ENCODE assay signal across 30 cellular contexts in the genomic region with DNA sequence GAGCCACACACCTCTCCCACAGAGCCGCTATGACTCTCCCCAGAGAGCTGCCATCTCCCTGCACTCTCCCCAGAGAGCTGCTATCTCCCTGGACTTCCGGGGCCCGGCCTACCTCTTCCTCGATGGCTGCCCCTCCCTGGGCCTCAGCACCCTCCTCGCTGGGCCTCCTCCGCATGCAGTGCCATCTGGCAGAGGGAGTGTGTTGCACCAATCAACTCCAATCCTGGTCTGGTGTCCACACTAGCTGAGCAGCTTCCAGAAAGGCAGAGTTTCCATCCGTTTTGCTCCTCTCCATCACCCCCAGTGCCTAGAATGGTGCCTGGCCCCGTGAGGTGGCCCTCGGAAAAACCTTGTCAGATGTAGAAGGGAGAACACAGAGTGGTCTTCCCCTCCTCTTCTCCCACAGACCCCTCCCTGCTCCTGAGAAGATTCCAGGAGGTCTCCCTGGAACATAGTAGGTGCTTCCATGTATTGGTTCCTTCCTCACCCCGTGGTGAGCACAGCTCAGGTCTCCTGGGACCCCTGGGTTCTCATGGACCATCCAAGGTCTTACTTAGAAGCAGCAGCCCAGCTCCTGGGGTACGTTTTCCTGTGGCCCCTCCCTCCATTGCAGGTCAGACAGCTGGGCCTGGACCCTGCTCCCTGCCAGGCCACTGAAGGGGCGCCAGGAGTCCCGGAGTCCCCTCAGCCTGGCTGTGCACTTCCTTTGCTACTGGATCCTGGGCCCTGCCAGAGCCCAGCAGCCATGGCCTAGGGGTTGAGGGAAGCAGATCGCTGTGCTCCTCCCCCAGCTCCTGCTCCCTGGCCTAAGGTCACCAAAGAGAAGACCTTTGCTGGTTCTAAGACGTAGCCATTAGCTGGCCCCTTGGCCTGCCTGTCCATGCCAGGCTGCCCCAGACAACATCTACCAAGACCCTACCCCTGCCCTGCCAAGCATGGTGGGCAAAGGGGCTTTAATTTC.
A peak's percentile ranks its signal among the peaks of the same experiment; 100 is the strongest.
DNase-seq lines count a peak whose midpoint lies in the region; ATAC-seq, FAIRE-seq and TF ChIP-seq lines count a peak whose summit lies in the region.
"Had no signal": no experiment of that assay in that cellular context is flagged by ENCODE, and none has a peak within 500 bp of the region (broad histone marks: within the 10 kb centered on the region; RNA-seq: fewer than 3 reads in every experiment).

No MANE protein-coding gene starts in this region.

- H3K18ac ChIP-seq in H1 (ENCODE audit: extremely low read depth, low read length) = no peak overlapping the region

- no peak overlapping the region for H2BK20ac ChIP-seq in H1 (ENCODE audit: low read length)

- no peak overlapping the region for H3K4me3 Mint-ChIP-seq in GM23338
- H3K4me3 Mint-ChIP-seq: activated CD8-positive, alpha-beta T cell treated with anti-CD3 and anti-CD28 coated beads for 36 hours; activated naive CD8-positive, alpha-beta T cell treated with anti-CD3 and anti-CD28 coated beads for 36 hours; CD4-positive, alpha-beta T cell; natural killer cell treated with Interleukin-12 subunit alpha and Interleukin-12 subunit beta and Interleukin-15 and Interleukin-18, amount 100 ng/mL, for 72 hours; stimulated activated effector memory CD8-positive, alpha-beta T cell treated with anti-CD3 and anti-CD28 coated beads, Interleukin-12 subunit alpha, Interleukin-12 subunit beta, amount 100 ng/mL, for 72 hours had no signal

- CTCF ChIA-PET in H1 (lab: Charles Lee; ENCODE audit: partially characterized antibody) = interaction anchor here (1.0 to 10.2 kb wide), 13 partner anchors 10 to 280 kb away, joined by 3 to 78 read pairs (median 5); no protein-coding TSS in a partner anchor

- H2BK15ac ChIP-seq in H1 (ENCODE audit: low read length) = no peak overlapping the region

- H3K9me2 ChIP-seq in Karpas-422 (replicated peaks; ENCODE audit: insufficient read depth, low read length) = no peaks in the 10 kb centered on the region
- H3K9me2 ChIP-seq in GM23338 (ENCODE audit: insufficient read depth) = no peaks in the 10 kb centered on the region

- H4K8ac ChIP-seq in H1 (ENCODE audit: extremely low read depth, insufficient read depth, low read length) = no peak overlapping the region

- no peak for TF ChIP-seq EP300 in H1 (IDR thresholded peaks at IDR 0.05; ENCODE audit: borderline replicate concordance in 1 of 2, low read depth in 2 of 2, low read length in 2 of 2)

- TF ChIP-seq RAD21 in H1 (IDR thresholded peaks at IDR 0.05 in 1 of 2, conservative IDR thresholded peaks at IDR 0.05 in 1 of 2; ENCODE audit: low read depth in 2 of 2, low read length in 2 of 2) = no peak

- H3K79me2 ChIP-seq in H1 (ENCODE audit: control insufficient read depth in 1 of 2, insufficient read depth in 2 of 2, low read length in 2 of 2) = no peaks in the 10 kb centered on the region
- no peaks in the 10 kb centered on the region for H3K79me2 ChIP-seq in Karpas-422 (ENCODE audit: low read length)
- no peaks in the 10 kb centered on the region for H3K79me2 ChIP-seq in GM23338 (replicated peaks; ENCODE audit: insufficient read depth)

- H2BK120ac ChIP-seq in H1 (replicated peaks; ENCODE audit: low read depth, low read length) = no peak overlapping the region

- peaks cover 10% of the 10 kb centered on the region for H3K27me3 Mint-ChIP-seq in GM23338 (ENCODE audit: insufficient read depth, low read depth, poor library complexity)
- H3K27me3 Mint-ChIP-seq: CD4-positive, alpha-beta T cell had no signal

- WGBS in H1 (ENCODE audit: extremely low coverage in 1 of 2, insufficient coverage in 1 of 2, insufficient read length in 1 of 2, insufficient replicate concordance in 2 of 2, low coverage in 1 of 2, low lambda C conversion rate in 2 of 2, missing lambda C conversion rate in 1 of 2), 2 experiments = 89% methylated on average over 15 of the region's 15 CpGs; no CpG with 5 or more reads in 1 of the 2 experiments

- ATAC-seq in GM23338 = no peak
- ATAC-seq: activated CD8-positive, alpha-beta T cell treated with anti-CD3 and anti-CD28 coated beads for 36 hours; natural killer cell treated with Interleukin-12 subunit alpha and Interleukin-12 subunit beta and Interleukin-15 and Interleukin-18, amount 100 ng/mL, for 72 hours; pancreas; right cardiac atrium; SK-N-SH treated with all-trans-retinoic acid at 6 μM for 48 hours; stimulated activated effector memory CD8-positive, alpha-beta T cell treated with anti-CD3 and anti-CD28 coated beads, Interleukin-12 subunit alpha, Interleukin-12 subunit beta, amount 100 ng/mL, for 72 hours; upper lobe of right lung had no signal

- H3K4ac ChIP-seq in H1 (replicated peaks; ENCODE audit: insufficient read length, low read depth, low read length) = no peak overlapping the region

- peaks cover 19% of the 10 kb centered on the region for H3K4me1 Mint-ChIP-seq in GM23338
- H3K4me1 Mint-ChIP-seq: activated naive CD8-positive, alpha-beta T cell treated with anti-CD3 and anti-CD28 coated beads for 36 hours; stimulated activated effector memory CD8-positive, alpha-beta T cell treated with anti-CD3 and anti-CD28 coated beads, Interleukin-12 subunit alpha, Interleukin-12 subunit beta, amount 100 ng/mL, for 72 hours had no signal

- no peaks in the 10 kb centered on the region; a peak in 1 of 8 replicates for H3K36me3 ChIP-seq in H1 (ENCODE audit: control insufficient read depth in 2 of 4, insufficient read depth in 4 of 4, low read length in 3 of 4)
- H3K36me3 ChIP-seq in Karpas-422 (ENCODE audit: insufficient read depth, low read length) = no peaks in the 10 kb centered on the region
- H3K36me3 ChIP-seq in GM23338 (ENCODE audit: insufficient read depth) = no peaks in the 10 kb centered on the region
- H3K36me3 ChIP-seq: pancreas, upper lobe of right lung had no signal

- peaks cover 6% of the 10 kb centered on the region; the same call in 1 of the 2 replicates for H3F3A ChIP-seq in GM23338 (replicated peaks; ENCODE audit: low read depth)

- FAIRE-seq in H1 (lab: Jason Lieb, UNC) = no peak
- FAIRE-seq: astrocyte, D721Med, endothelial cell of umbilical vein, H54, pancreas had no signal

- H3K79me1 ChIP-seq in H1 (ENCODE audit: low read depth, low read length) = peaks cover 6% of the 10 kb centered on the region; the same call in 1 of the 2 replicates

- H3K27me3 ChIP-seq in H1 (replicated peaks in 1 of 4; ENCODE audit: control insufficient read depth in 3 of 4, extremely low read depth in 1 of 4, insufficient read depth in 3 of 4, low read length in 3 of 4) (no peaks in the 10 kb centered on the region; a peak in 1 of 7 replicates), Karpas-422 (ENCODE audit: low read length) (no peaks in the 10 kb centered on the region), GM23338 (ENCODE audit: insufficient read depth) (no peaks in the 10 kb centered on the region)
- H3K27me3 ChIP-seq: pancreas, upper lobe of right lung had no signal

- H3K4me1 ChIP-seq in H1 (replicated peaks in 1 of 4; ENCODE audit: control insufficient read depth in 3 of 4, insufficient read depth in 4 of 4, low read length in 3 of 4) (peaks cover 0 to 1% (median 0%) of the 10 kb centered on the region in 4 experiments; a peak in 2 of 7 replicates), Karpas-422 (ENCODE audit: low read length) (0 out of 2 replicates have a peak, but pooled peaks cover 4% of the 10 kb centered on the region), GM23338 (ENCODE audit: insufficient read depth) (no peaks in the 10 kb centered on the region)

- no peak overlapping the region for H2AFZ ChIP-seq in H1 (ENCODE audit: low read length)
- H2AFZ ChIP-seq in Karpas-422 (ENCODE audit: low read length) = no peak overlapping the region
- H2AFZ ChIP-seq in GM23338 = no peak overlapping the region

- H3K23me2 ChIP-seq in H1 (ENCODE audit: low read depth, low read length) = peaks cover 4% of the 10 kb centered on the region

- no peak overlapping the region for H3K4me2 ChIP-seq in H1 (ENCODE audit: insufficient read depth in 1 of 2, low read depth in 2 of 2, low read length in 2 of 2)
- H3K4me2 ChIP-seq in Karpas-422 (ENCODE audit: low read depth, low read length, poor library complexity, severe bottlenecking) = no peak overlapping the region
- no peak overlapping the region for H3K4me2 ChIP-seq in GM23338

- intact Hi-C loops in posterior cingulate gyrus (cut with DNase I) = no loop called here

- no peak overlapping the region for H2BK12ac ChIP-seq in H1 (ENCODE audit: low read depth, low read length)

- H4K5ac ChIP-seq in H1 (ENCODE audit: insufficient read length, low read depth, low read length) = no peak overlapping the region

- no peak overlapping the region for H3K56ac ChIP-seq in H1 (replicated peaks; ENCODE audit: insufficient read length, low read depth, low read length)

- TF ChIP-seq POLR2A in NB4 (IDR thresholded peaks at IDR 0.05; ENCODE audit: extremely low read depth, insufficient read length) (no peak), H1 (IDR thresholded peaks at IDR 0.05; ENCODE audit: control extremely low read depth in 1 of 2, low read depth in 2 of 2, low read length in 2 of 2) (no peak)

- H3K23ac ChIP-seq in H1 (ENCODE audit: insufficient read length) = no peak overlapping the region

- H3K9me3 ChIP-seq in H1 (ENCODE audit: insufficient read depth in 2 of 2, low read depth in 1 of 2, low read length in 1 of 2) (no peaks in the 10 kb centered on the region), Karpas-422 (ENCODE audit: low read length) (no peaks in the 10 kb centered on the region)
- H3K9me3 ChIP-seq: pancreas, upper lobe of right lung had no signal

- TF ChIP-seq CTCF in NB4 (IDR thresholded peaks at IDR 0.05; ENCODE audit: low read depth, low read length) = no peak
- no peak for TF ChIP-seq CTCF in H1 (IDR thresholded peaks at IDR 0.05; ENCODE audit: control extremely low read depth in 1 of 3, insufficient read depth in 1 of 3, low read depth in 1 of 3, low read length in 3 of 3)
- no peak for TF ChIP-seq CTCF in GM23338 (conservative IDR thresholded peaks at IDR 0.05; ENCODE audit: low read depth in 2 of 2)

- H3K36me3 Mint-ChIP-seq in GM23338 (ENCODE audit: low read depth) = no peaks in the 10 kb centered on the region
- H3K36me3 Mint-ChIP-seq: activated naive CD8-positive, alpha-beta T cell treated with anti-CD3 and anti-CD28 coated beads for 36 hours; natural killer cell treated with Interleukin-12 subunit alpha and Interleukin-12 subunit beta and Interleukin-15 and Interleukin-18, amount 100 ng/mL, for 72 hours; stimulated activated effector memory CD8-positive, alpha-beta T cell treated with anti-CD3 and anti-CD28 coated beads, Interleukin-12 subunit alpha, Interleukin-12 subunit beta, amount 100 ng/mL, for 72 hours had no signal

- no peak overlapping the region for H3K4me3 ChIP-seq in NB4 (ENCODE audit: low read depth, low read length)
- no peak overlapping the region for H3K4me3 ChIP-seq in H1 (ENCODE audit: extremely low read depth in 1 of 4, insufficient read depth in 2 of 4, low read depth in 3 of 4, low read length in 4 of 4)
- no peak overlapping the region for H3K4me3 ChIP-seq in Karpas-422 (ENCODE audit: low read length)
- no peak overlapping the region for H3K4me3 ChIP-seq in GM23338
- H3K4me3 ChIP-seq: pancreas, upper lobe of right lung had no signal

- POLR2A ChIA-PET in H1 (lab: Charles Lee; ENCODE audit: partially characterized antibody) = no interaction called here

- no peaks in the 10 kb centered on the region for H3K9me3 Mint-ChIP-seq in GM23338
- H3K9me3 Mint-ChIP-seq: activated naive CD8-positive, alpha-beta T cell treated with anti-CD3 and anti-CD28 coated beads for 36 hours; CD4-positive, alpha-beta T cell; stimulated activated effector memory CD8-positive, alpha-beta T cell treated with anti-CD3 and anti-CD28 coated beads, Interleukin-12 subunit alpha, Interleukin-12 subunit beta, amount 100 ng/mL, for 72 hours had no signal

- no peak overlapping the region for H4K91ac ChIP-seq in H1 (replicated peaks; ENCODE audit: insufficient read length, low read length)

- H3K27ac Mint-ChIP-seq in GM23338 = no peak overlapping the region
- H3K27ac Mint-ChIP-seq: activated CD8-positive, alpha-beta T cell treated with anti-CD3 and anti-CD28 coated beads for 36 hours; activated naive CD8-positive, alpha-beta T cell treated with anti-CD3 and anti-CD28 coated beads for 36 hours; CD4-positive, alpha-beta T cell; natural killer cell treated with Interleukin-12 subunit alpha and Interleukin-12 subunit beta and Interleukin-15 and Interleukin-18, amount 100 ng/mL, for 72 hours; stimulated activated effector memory CD8-positive, alpha-beta T cell treated with anti-CD3 and anti-CD28 coated beads, Interleukin-12 subunit alpha, Interleukin-12 subunit beta, amount 100 ng/mL, for 72 hours had no signal

- H4K20me1 ChIP-seq in H1 (replicated peaks in 1 of 2; ENCODE audit: control insufficient read depth in 1 of 2, insufficient read depth in 2 of 2, low read length in 2 of 2) = peaks cover 7 to 10% of the 10 kb centered on the region in 2 experiments
- no peaks in the 10 kb centered on the region for H4K20me1 ChIP-seq in Karpas-422 (ENCODE audit: insufficient read depth, low read depth, low read length)
- H4K20me1 ChIP-seq in GM23338 (replicated peaks; ENCODE audit: insufficient read depth) = no peaks in the 10 kb centered on the region

- H2AK5ac ChIP-seq in H1 (ENCODE audit: low read depth, low read length) = no peak overlapping the region

- H3K27ac ChIP-seq in H1 (ENCODE audit: low read depth, low read length) (no peak overlapping the region), Karpas-422 (ENCODE audit: low read length) (no peak overlapping the region), GM23338 (ENCODE audit: low read depth) (no peak overlapping the region)
- H3K27ac ChIP-seq: 22Rv1, pancreas, upper lobe of right lung had no signal

- DNase-seq in DMS 273 (lab: John Stamatoyannopoulos, UW; ENCODE audit: unreplicated experiment) (peak; percentile 62), DMS 273 treated with DMSO at 0.1 percent for 48 hours (lab: John Stamatoyannopoulos, UW) (no peak), NB4 (ENCODE audit: low read depth) (peak; percentile 97), H1 (ENCODE audit: low read depth in 1 of 2, low spot score in 2 of 2) (no peak), posterior cingulate gyrus (peak in 8 of 10 donors; percentile 35 to 93 (median 52)), amniotic stem cell (lab: John Stamatoyannopoulos, UW) (no peak), Karpas-422 (no peak), GM23338 (ENCODE audit: low spot score) (no peak)
- DNase-seq: activated CD8-positive, alpha-beta T cell treated with anti-CD3 and anti-CD28 coated beads for 36 hours; activated naive CD8-positive, alpha-beta T cell treated with anti-CD3 and anti-CD28 coated beads for 36 hours; CD4-positive, alpha-beta T cell; cerebellar nuclear complex; EL; islet precursor cell; NCI-H1105; NCI-H187 treated with DMSO at 0.1 percent for 48 hours; stimulated activated CD4-positive, alpha-beta T cell treated with anti-CD3 and anti-CD28 coated beads, Interleukin-4, amount 100 ng/mL, for 24 hours; substantia nigra; T-helper 2 cell; upper lobe of right lung had no signal

- H3K9ac ChIP-seq in H1 (replicated peaks in 1 of 4; ENCODE audit: extremely low read depth in 1 of 4, low read depth in 3 of 4, low read length in 3 of 4) (no peak overlapping the region), Karpas-422 (ENCODE audit: low read length) (no peak overlapping the region)

- H2BK5ac ChIP-seq in H1 (ENCODE audit: low read depth, low read length) = 0 out of 2 replicates have a peak overlapping the region, but pooled peaks have one; percentile 19

- H3K14ac ChIP-seq in H1 (ENCODE audit: insufficient read length) = no peak overlapping the region

Comparison
In these comparisons a context has a peak if more than half of its experiments do, and no peak if none do; other contexts are left out.
1. DNase-seq: peak in DMS 273 (single experiment), NB4 (single experiment) and posterior cingulate gyrus (8 of 10); none in DMS 273 treated with DMSO at 0.1 percent for 48 hours (single experiment), H1 (0 of 2), amniotic stem cell (single experiment), Karpas-422 (single experiment) and GM23338 (single experiment).